Comparison of ENCODE assay signal across 8 cellular contexts in the genomic region with DNA sequence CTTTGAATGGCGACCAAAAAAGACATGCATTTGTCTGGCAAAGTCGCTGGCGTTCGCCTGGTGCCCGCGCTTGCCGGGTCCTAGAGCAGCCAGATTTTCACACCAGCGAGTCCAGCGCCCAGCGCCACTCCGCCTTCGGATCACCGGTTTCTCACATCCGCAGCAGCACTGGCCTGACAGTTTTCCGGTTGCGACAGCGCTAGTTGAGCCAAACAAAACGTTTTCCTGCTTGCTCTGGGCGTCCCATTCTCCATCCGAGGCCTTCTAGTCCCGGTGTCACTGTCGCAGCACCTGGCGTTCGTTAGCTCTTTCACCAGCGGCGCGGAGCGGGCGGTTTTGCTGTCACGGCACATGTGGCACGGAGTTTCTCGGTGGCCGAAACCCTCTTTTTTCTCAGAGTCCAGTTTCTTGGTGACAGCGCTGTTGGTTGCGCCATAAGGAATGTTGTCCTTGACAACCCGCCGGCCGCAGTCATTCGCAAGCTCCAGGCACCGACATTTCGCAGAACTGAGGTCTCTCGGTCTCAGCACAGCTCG. TPM values are rescaled to one million over a fixed set of nuclear protein-coding genes. Genes with fewer than 3 reads are reported as not detected.
A peak's percentile ranks its signal among the peaks of the same experiment; 100 is the strongest.
DNase-seq lines count a peak whose midpoint lies in the region; ATAC-seq and TF ChIP-seq lines count a peak whose summit lies in the region.

No MANE protein-coding gene starts in this region.

- no peaks in the 10 kb centered on the region for H4K20me1 ChIP-seq in neural cell (ENCODE audit: insufficient read depth)

- H3K4me3 Mint-ChIP-seq in activated T-cell treated with anti-CD3 and anti-CD28 coated beads, Interleukin-2, amount 50 U/mL, for 24 hours, result peak overlapping the region; percentile 98

- H3K36me3 Mint-ChIP-seq in activated T-cell treated with anti-CD3 and anti-CD28 coated beads, Interleukin-2, amount 50 U/mL, for 24 hours (ENCODE audit: low read depth), result peaks cover 54% of the 10 kb centered on the region

- peaks cover 58% of the 10 kb centered on the region for H3K4me1 Mint-ChIP-seq in activated T-cell treated with anti-CD3 and anti-CD28 coated beads, Interleukin-2, amount 50 U/mL, for 24 hours (ENCODE audit: low read depth)

- peak overlapping the region; percentile 100 for H3K27ac Mint-ChIP-seq in activated T-cell treated with anti-CD3 and anti-CD28 coated beads, Interleukin-2, amount 50 U/mL, for 24 hours

- intact Hi-C loops in stomach (cut with DNase I; ENCODE audit: low total_unique reads), result no loop called here

- H3K9ac ChIP-seq in NT2/D1 (ENCODE audit: insufficient read length, low read depth), result no peak overlapping the region
- peak overlapping the region; percentile 48 for H3K9ac ChIP-seq in neural cell (ENCODE audit: low read length)

- DNase-seq in AG08395 (ENCODE audit: low spot score) (peak; percentile 65), NT2/D1 (ENCODE audit: low read depth, low spot score) (no peak), fibroblast of peridontal ligament (ENCODE audit: extremely low read depth) (peak; percentile 78), stomach (peak; percentile 68)
- peak; percentile 85 for DNase-seq in activated T-cell treated with anti-CD3 and anti-CD28 coated beads, Interleukin-2, amount 50 U/mL, for 24 hours

- H3K27me3 Mint-ChIP-seq in activated T-cell treated with anti-CD3 and anti-CD28 coated beads, Interleukin-2, amount 50 U/mL, for 24 hours, result no peaks in the 10 kb centered on the region

- H3K4me1 ChIP-seq in NT2/D1 (ENCODE audit: insufficient read depth, insufficient read length), result peaks cover 3% of the 10 kb centered on the region
- H3K4me1 ChIP-seq in stomach, result peaks cover 5 to 24% (median 14%) of the 10 kb centered on the region in 4 donors

- TF ChIP-seq EP300 in neural cell (conservative IDR thresholded peaks at IDR 0.05; ENCODE audit: poor library complexity, severe bottlenecking) (no peak), stomach (IDR thresholded peaks at IDR 0.05) (no peak)

- H3K36me3 ChIP-seq in NT2/D1 (ENCODE audit: insufficient read depth, insufficient read length, low read length) (no peaks in the 10 kb centered on the region), neural cell (ENCODE audit: insufficient read depth, low read length) (no peaks in the 10 kb centered on the region), stomach (no peaks in the 10 kb centered on the region)

- H3K9me3 ChIP-seq in NT2/D1 (ENCODE audit: insufficient read depth, low read length), result peaks cover 6% of the 10 kb centered on the region; the same call in 1 of the 2 replicates
- peaks cover 10% of the 10 kb centered on the region for H3K9me3 ChIP-seq in neural cell (ENCODE audit: low read length)
- H3K9me3 ChIP-seq in stomach, result peaks cover 0 to 49% (median 19%) of the 10 kb centered on the region in 4 donors

- H3K4me3 ChIP-seq in NT2/D1 (ENCODE audit: insufficient read length, low read depth) (peak overlapping the region; percentile 34), neural cell (ENCODE audit: low read length) (peak overlapping the region; percentile 69), stomach (peak overlapping the region; percentile 43 to 55 (median 50))

- H3K9me2 ChIP-seq in neural cell (ENCODE audit: insufficient read depth, low read length), result no peaks in the 10 kb centered on the region

- H3K9me3 Mint-ChIP-seq in activated T-cell treated with anti-CD3 and anti-CD28 coated beads, Interleukin-2, amount 50 U/mL, for 24 hours, result peaks cover 4% of the 10 kb centered on the region

- H3K27me3 ChIP-seq in NT2/D1 (ENCODE audit: insufficient read depth, insufficient read length), result peaks cover 69% of the 10 kb centered on the region
- H3K27me3 ChIP-seq in neural cell (ENCODE audit: insufficient read depth, low read depth, low read length), result peaks cover 74% of the 10 kb centered on the region
- peaks cover 43 to 96% (median 59%) of the 10 kb centered on the region in 3 donors for H3K27me3 ChIP-seq in stomach

- peak overlapping the region; percentile 47 for H3K4me2 ChIP-seq in neural cell (ENCODE audit: low read length)

- WGBS in stomach, 5 donors, result 3 to 8% (median 7%) methylated on average over 37 to 43 of the region's 43 CpGs

- H2AFZ ChIP-seq in neural cell (ENCODE audit: low read depth, low read length), result no peak overlapping the region

- TF ChIP-seq POLR2A in stomach (IDR thresholded peaks at IDR 0.05), result no peak

- H3F3A ChIP-seq in neural cell (ENCODE audit: insufficient read depth, low read length, poor library complexity, severe bottlenecking), result no peaks in the 10 kb centered on the region

- H3K27ac ChIP-seq in neural cell (ENCODE audit: low read length) (no peak overlapping the region), stomach (peak overlapping the region; percentile 84 to 96 (median 89))

- H3K79me2 ChIP-seq in neural cell (replicated peaks; ENCODE audit: insufficient read depth, low read length), result no peaks in the 10 kb centered on the region

- ATAC-seq in GM19035 (IDR thresholded peaks at IDR 0.05; ENCODE audit: unreplicated experiment) (peak; percentile 40), HG03280 (IDR thresholded peaks at IDR 0.05; ENCODE audit: unreplicated experiment) (peak; percentile 34)

- no peak for TF ChIP-seq CTCF in neural cell (IDR thresholded peaks at IDR 0.05; ENCODE audit: poor library complexity, severe bottlenecking)
- no peak for TF ChIP-seq CTCF in stomach (IDR thresholded peaks at IDR 0.05)

- no peak for TF ChIP-seq RAD21 in neural cell (conservative IDR thresholded peaks at IDR 0.05)

TF ChIP-seq in neural cell, 6 proteins besides CTCF, POLR2A, EP300 and RAD21:
- TF ChIP-seq TAF1 (IDR thresholded peaks at IDR 0.05; ENCODE audit: low read depth) (no peak), POLR2AphosphoS5 (IDR thresholded peaks at IDR 0.05) (peak; percentile 29), EZH2 (IDR thresholded peaks at IDR 0.05; ENCODE audit: borderline replicate concordance, insufficient read depth, low read length, poor library complexity, severe bottlenecking) (peak; percentile 86), SMC3 (conservative IDR thresholded peaks at IDR 0.05; ENCODE audit: poor library complexity) (no peak), MXI1 (conservative IDR thresholded peaks at IDR 0.05; ENCODE audit: poor library complexity, severe bottlenecking) (peak; percentile 56)
- TF ChIP-seq, protein P1, sequence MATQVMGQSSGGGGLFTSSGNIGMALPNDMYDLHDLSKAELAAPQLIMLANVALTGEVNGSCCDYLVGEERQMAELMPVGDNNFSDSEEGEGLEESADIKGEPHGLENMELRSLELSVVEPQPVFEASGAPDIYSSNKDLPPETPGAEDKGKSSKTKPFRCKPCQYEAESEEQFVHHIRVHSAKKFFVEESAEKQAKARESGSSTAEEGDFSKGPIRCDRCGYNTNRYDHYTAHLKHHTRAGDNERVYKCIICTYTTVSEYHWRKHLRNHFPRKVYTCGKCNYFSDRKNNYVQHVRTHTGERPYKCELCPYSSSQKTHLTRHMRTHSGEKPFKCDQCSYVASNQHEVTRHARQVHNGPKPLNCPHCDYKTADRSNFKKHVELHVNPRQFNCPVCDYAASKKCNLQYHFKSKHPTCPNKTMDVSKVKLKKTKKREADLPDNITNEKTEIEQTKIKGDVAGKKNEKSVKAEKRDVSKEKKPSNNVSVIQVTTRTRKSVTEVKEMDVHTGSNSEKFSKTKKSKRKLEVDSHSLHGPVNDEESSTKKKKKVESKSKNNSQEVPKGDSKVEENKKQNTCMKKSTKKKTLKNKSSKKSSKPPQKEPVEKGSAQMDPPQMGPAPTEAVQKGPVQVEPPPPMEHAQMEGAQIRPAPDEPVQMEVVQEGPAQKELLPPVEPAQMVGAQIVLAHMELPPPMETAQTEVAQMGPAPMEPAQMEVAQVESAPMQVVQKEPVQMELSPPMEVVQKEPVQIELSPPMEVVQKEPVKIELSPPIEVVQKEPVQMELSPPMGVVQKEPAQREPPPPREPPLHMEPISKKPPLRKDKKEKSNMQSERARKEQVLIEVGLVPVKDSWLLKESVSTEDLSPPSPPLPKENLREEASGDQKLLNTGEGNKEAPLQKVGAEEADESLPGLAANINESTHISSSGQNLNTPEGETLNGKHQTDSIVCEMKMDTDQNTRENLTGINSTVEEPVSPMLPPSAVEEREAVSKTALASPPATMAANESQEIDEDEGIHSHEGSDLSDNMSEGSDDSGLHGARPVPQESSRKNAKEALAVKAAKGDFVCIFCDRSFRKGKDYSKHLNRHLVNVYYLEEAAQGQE (IDR thresholded peaks at IDR 0.05; ENCODE audit: borderline replicate concordance), result no peak

RNA-seq across cellular contexts. Expression of a gene that starts 48.0 kb away (rescaled TPM):
- polyA plus RNA-seq in neural cell (not detected in 2 replicates), stomach (1 to 10 TPM in 1 of 3 donors, under 1 TPM in 2; 0.76 to 2.2 (median 0.87) TPM)
- 0.49 and 0.58 TPM in 2 replicates for polyA minus RNA-seq in neural cell
- 1 to 10 TPM in 4 of 5 donors, not detected in 1; 1.2 to 7.5 (median 2.8) TPM for total RNA-seq in stomach
